Comparison of ENCODE assay signal across 7 cellular contexts in the genomic region with DNA sequence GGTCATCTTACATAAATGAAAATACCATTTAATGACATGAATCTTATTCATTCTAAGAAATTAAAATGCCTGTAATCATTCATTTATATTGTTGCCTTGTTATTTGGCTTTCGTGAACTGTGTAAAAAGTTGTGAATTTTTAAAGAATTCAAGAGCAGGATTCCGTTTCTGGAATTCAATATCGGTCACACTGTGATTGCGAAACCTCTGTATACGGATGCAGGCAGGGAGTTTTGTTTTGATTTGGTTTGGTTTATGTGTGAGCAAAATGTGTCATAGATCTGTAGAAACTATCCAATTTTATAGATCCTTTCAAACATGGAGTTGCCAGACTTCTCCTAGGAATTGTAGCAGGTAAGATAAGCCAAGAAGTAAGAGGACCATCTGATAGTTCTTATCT.
"Had no signal": no experiment of that assay in that cellular context is flagged by ENCODE, and none has a peak within 500 bp of the region (broad histone marks: within the 10 kb centered on the region; RNA-seq: fewer than 3 reads in every experiment).

No MANE protein-coding gene starts in this region.

- H2AFZ ChIP-seq: GM23338 had no signal

- H3K9me3 ChIP-seq: HAP-1 had no signal

- DNase-seq: H7, HFFc6, KG1 had no signal

- H3K4me2 ChIP-seq: GM23338 had no signal

- H3K4me1 ChIP-seq: HAP-1 had no signal

- H3K36me3 ChIP-seq: HAP-1 had no signal

- ATAC-seq: GM23338, HCT116 had no signal

- H3K27ac ChIP-seq: HL-60 had no signal

- H3K4me3 ChIP-seq: GM23338, HAP-1 had no signal
